ENCODE assay signal across 2 cellular contexts in the genomic region with DNA sequence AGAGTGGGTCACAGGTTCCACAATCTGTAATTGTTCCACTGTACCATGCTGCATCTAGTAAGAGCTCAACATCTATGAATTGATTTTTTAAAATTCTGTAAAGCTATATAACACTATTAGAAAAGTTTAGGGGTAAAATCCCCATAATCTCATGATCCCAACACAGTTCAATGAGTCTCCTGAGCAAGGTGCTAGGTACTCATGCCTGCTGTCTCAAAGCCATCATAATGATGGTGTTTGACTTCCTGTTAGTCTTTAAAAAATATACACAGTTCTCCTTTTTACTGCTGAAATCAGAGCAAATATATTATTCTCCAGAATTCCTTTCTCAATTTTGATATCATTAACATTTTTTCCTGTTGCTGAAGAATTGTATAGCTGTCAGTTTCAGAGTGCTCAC.
TF ChIP-seq lines count a peak whose summit lies in the region.

No MANE protein-coding gene starts in this region.

TF ChIP-seq in GM12891, 5 proteins besides CTCF, POLR2A, EP300 and RAD21 (continued from another document):
- TF ChIP-seq SPI1 (IDR thresholded peaks at IDR 0.05; ENCODE audit: low read depth, low read length) (no peak), PAX5 (IDR thresholded peaks at IDR 0.05; ENCODE audit: insufficient read depth, low read length, severe bottlenecking) (no peak), POU2F2 (IDR thresholded peaks at IDR 0.05; ENCODE audit: low read depth, low read length) (no peak)

TF ChIP-seq in IMR-90, 13 proteins besides CTCF, POLR2A, EP300 and RAD21 (continued from another document):
- no peak for TF ChIP-seq CEBPB (IDR thresholded peaks at IDR 0.05; ENCODE audit: low read depth, low read length)
- no peak for TF ChIP-seq USF2 (IDR thresholded peaks at IDR 0.05; ENCODE audit: low read depth, low read length)
